1 cellular context compared by ENCODE assay signal in genomic region chr17:80991645-80992076, GRCh38.
TF ChIP-seq lines count a peak whose summit lies in the region.

TSS of gene CHMP6 (plus strand) at chr17:80991841. CDS start at chr17:80991919, 78 bp downstream.

TF ChIP-seq in HepG2, 621 proteins besides CTCF, POLR2A, EP300 and RAD21 (continued from another document and continues in another):
- TF ChIP-seq, protein P1, sequence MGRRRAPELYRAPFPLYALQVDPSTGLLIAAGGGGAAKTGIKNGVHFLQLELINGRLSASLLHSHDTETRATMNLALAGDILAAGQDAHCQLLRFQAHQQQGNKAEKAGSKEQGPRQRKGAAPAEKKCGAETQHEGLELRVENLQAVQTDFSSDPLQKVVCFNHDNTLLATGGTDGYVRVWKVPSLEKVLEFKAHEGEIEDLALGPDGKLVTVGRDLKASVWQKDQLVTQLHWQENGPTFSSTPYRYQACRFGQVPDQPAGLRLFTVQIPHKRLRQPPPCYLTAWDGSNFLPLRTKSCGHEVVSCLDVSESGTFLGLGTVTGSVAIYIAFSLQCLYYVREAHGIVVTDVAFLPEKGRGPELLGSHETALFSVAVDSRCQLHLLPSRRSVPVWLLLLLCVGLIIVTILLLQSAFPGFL (CRISPR knock-in tag; IDR thresholded peaks at IDR 0.05) = no peak
- TF ChIP-seq DMTF1 (CRISPR knock-in tag; IDR thresholded peaks at IDR 0.05) = no peak
- TF ChIP-seq ZNF644 (CRISPR knock-in tag; IDR thresholded peaks at IDR 0.05; ENCODE audit: low read depth) = no peak
- peak; percentile 79; the same call in 1 of the 2 replicates for TF ChIP-seq ZNF816 (CRISPR knock-in tag; IDR thresholded peaks at IDR 0.05; ENCODE audit: borderline replicate concordance)
- no peak for TF ChIP-seq ATF7 (IDR thresholded peaks at IDR 0.05)
- TF ChIP-seq ATF7 (CRISPR knock-in tag; IDR thresholded peaks at IDR 0.05) = no peak; the same call in 1 of the 2 replicates
- no peak for TF ChIP-seq KLF9 (CRISPR knock-in tag; IDR thresholded peaks at IDR 0.05; ENCODE audit: low read depth)
- TF ChIP-seq U2AF1 (optimal IDR thresholded peaks at IDR 0.05; ENCODE audit: low read depth, low read length) = no peak
- no peak for TF ChIP-seq DMAP1 (CRISPR knock-in tag; IDR thresholded peaks at IDR 0.05)
- TF ChIP-seq CEBPB (IDR thresholded peaks at IDR 0.05; ENCODE audit: borderline replicate concordance, low read depth, low read length) = no peak
- TF ChIP-seq YEATS4 (CRISPR knock-in tag; IDR thresholded peaks at IDR 0.05; ENCODE audit: borderline replicate concordance) = no peak
- TF ChIP-seq RARG (CRISPR knock-in tag; IDR thresholded peaks at IDR 0.05; ENCODE audit: low read depth) = no peak
- TF ChIP-seq ZNF264 (CRISPR knock-in tag; IDR thresholded peaks at IDR 0.05) = no peak
- TF ChIP-seq, protein P2, sequence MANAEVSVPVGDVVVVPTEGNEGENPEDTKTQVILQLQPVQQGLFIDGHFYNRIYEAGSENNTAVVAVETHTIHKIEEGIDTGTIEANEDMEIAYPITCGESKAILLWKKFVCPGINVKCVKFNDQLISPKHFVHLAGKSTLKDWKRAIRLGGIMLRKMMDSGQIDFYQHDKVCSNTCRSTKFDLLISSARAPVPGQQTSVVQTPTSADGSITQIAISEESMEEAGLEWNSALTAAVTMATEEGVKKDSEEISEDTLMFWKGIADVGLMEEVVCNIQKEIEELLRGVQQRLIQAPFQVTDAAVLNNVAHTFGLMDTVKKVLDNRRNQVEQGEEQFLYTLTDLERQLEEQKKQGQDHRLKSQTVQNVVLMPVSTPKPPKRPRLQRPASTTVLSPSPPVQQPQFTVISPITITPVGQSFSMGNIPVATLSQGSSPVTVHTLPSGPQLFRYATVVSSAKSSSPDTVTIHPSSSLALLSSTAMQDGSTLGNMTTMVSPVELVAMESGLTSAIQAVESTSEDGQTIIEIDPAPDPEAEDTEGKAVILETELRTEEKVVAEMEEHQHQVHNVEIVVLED (CRISPR knock-in tag; IDR thresholded peaks at IDR 0.05; ENCODE audit: borderline replicate concordance) = no peak
- TF ChIP-seq ZNF17 (CRISPR knock-in tag; IDR thresholded peaks at IDR 0.05) = no peak
- peak; percentile 73 for TF ChIP-seq ZFX (CRISPR knock-in tag; IDR thresholded peaks at IDR 0.05; ENCODE audit: low read depth)
- TF ChIP-seq SALL2 (CRISPR knock-in tag; IDR thresholded peaks at IDR 0.05) = no peak; the same call in none of the 2 replicates
- no peak; the same call in 1 of the 2 replicates for TF ChIP-seq ZNF761 (CRISPR knock-in tag; conservative IDR thresholded peaks at IDR 0.05)
- TF ChIP-seq, protein P3, sequence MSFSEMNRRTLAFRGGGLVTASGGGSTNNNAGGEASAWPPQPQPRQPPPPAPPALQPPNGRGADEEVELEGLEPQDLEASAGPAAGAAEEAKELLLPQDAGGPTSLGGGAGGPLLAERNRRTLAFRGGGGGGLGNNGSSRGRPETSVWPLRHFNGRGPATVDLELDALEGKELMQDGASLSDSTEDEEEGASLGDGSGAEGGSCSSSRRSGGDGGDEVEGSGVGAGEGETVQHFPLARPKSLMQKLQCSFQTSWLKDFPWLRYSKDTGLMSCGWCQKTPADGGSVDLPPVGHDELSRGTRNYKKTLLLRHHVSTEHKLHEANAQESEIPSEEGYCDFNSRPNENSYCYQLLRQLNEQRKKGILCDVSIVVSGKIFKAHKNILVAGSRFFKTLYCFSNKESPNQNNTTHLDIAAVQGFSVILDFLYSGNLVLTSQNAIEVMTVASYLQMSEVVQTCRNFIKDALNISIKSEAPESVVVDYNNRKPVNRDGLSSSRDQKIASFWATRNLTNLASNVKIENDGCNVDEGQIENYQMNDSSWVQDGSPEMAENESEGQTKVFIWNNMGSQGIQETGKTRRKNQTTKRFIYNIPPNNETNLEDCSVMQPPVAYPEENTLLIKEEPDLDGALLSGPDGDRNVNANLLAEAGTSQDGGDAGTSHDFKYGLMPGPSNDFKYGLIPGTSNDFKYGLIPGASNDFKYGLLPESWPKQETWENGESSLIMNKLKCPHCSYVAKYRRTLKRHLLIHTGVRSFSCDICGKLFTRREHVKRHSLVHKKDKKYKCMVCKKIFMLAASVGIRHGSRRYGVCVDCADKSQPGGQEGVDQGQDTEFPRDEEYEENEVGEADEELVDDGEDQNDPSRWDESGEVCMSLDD (CRISPR knock-in tag; IDR thresholded peaks at IDR 0.05; ENCODE audit: borderline replicate concordance) = no peak
- no peak for TF ChIP-seq HNF4A (CRISPR knock-in tag; IDR thresholded peaks at IDR 0.05)
- no peak for TF ChIP-seq DNMT3B (CRISPR knock-in tag; conservative IDR thresholded peaks at IDR 0.05)
- TF ChIP-seq CEBPG (CRISPR knock-in tag; IDR thresholded peaks at IDR 0.05) = no peak
- TF ChIP-seq, protein P4, sequence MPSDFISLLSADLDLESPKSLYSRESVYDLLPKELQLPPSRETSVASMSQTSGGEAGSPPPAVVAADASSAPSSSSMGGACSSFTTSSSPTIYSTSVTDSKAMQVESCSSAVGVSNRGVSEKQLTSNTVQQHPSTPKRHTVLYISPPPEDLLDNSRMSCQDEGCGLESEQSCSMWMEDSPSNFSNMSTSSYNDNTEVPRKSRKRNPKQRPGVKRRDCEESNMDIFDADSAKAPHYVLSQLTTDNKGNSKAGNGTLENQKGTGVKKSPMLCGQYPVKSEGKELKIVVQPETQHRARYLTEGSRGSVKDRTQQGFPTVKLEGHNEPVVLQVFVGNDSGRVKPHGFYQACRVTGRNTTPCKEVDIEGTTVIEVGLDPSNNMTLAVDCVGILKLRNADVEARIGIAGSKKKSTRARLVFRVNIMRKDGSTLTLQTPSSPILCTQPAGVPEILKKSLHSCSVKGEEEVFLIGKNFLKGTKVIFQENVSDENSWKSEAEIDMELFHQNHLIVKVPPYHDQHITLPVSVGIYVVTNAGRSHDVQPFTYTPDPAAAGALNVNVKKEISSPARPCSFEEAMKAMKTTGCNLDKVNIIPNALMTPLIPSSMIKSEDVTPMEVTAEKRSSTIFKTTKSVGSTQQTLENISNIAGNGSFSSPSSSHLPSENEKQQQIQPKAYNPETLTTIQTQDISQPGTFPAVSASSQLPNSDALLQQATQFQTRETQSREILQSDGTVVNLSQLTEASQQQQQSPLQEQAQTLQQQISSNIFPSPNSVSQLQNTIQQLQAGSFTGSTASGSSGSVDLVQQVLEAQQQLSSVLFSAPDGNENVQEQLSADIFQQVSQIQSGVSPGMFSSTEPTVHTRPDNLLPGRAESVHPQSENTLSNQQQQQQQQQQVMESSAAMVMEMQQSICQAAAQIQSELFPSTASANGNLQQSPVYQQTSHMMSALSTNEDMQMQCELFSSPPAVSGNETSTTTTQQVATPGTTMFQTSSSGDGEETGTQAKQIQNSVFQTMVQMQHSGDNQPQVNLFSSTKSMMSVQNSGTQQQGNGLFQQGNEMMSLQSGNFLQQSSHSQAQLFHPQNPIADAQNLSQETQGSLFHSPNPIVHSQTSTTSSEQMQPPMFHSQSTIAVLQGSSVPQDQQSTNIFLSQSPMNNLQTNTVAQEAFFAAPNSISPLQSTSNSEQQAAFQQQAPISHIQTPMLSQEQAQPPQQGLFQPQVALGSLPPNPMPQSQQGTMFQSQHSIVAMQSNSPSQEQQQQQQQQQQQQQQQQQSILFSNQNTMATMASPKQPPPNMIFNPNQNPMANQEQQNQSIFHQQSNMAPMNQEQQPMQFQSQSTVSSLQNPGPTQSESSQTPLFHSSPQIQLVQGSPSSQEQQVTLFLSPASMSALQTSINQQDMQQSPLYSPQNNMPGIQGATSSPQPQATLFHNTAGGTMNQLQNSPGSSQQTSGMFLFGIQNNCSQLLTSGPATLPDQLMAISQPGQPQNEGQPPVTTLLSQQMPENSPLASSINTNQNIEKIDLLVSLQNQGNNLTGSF (CRISPR knock-in tag; IDR thresholded peaks at IDR 0.05) = no peak
- no peak for TF ChIP-seq SMARCE1 (IDR thresholded peaks at IDR 0.05; ENCODE audit: borderline replicate concordance)
- no peak for TF ChIP-seq ZNF230 (CRISPR knock-in tag; IDR thresholded peaks at IDR 0.05)
- TF ChIP-seq ZNF180 (CRISPR knock-in tag; IDR thresholded peaks at IDR 0.05; ENCODE audit: borderline replicate concordance, low read depth) = no peak
- TF ChIP-seq ZNF619 (CRISPR knock-in tag; IDR thresholded peaks at IDR 0.05) = 0 out of 2 replicates have a peak, but pooled peaks have one; percentile 23
- no peak for TF ChIP-seq JUN (CRISPR knock-in tag; IDR thresholded peaks at IDR 0.05)
- TF ChIP-seq, protein P5, sequence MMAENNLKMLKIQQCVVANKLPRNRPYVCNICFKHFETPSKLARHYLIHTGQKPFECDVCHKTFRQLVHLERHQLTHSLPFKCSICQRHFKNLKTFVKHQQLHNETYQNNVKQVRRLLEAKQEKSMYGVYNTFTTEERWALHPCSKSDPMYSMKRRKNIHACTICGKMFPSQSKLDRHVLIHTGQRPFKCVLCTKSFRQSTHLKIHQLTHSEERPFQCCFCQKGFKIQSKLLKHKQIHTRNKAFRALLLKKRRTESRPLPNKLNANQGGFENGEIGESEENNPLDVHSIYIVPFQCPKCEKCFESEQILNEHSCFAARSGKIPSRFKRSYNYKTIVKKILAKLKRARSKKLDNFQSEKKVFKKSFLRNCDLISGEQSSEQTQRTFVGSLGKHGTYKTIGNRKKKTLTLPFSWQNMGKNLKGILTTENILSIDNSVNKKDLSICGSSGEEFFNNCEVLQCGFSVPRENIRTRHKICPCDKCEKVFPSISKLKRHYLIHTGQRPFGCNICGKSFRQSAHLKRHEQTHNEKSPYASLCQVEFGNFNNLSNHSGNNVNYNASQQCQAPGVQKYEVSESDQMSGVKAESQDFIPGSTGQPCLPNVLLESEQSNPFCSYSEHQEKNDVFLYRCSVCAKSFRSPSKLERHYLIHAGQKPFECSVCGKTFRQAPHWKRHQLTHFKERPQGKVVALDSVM (CRISPR knock-in tag; IDR thresholded peaks at IDR 0.05) = peak; percentile 30; the same call in 1 of the 2 replicates
- TF ChIP-seq ZNF451 (CRISPR knock-in tag; IDR thresholded peaks at IDR 0.05) = peak; percentile 80
- no peak for TF ChIP-seq ZNF460 (CRISPR knock-in tag; IDR thresholded peaks at IDR 0.05; ENCODE audit: borderline replicate concordance)
- peak; percentile 60; the same call in 1 of the 2 replicates for TF ChIP-seq ZNF24 (IDR thresholded peaks at IDR 0.05)
- no peak for TF ChIP-seq ZNF136 (CRISPR knock-in tag; IDR thresholded peaks at IDR 0.05; ENCODE audit: low read depth)
- TF ChIP-seq MIXL1 (CRISPR knock-in tag; IDR thresholded peaks at IDR 0.05) = no peak
- TF ChIP-seq NCOR1 (IDR thresholded peaks at IDR 0.05; ENCODE audit: borderline replicate concordance, low read length) = no peak
- 0 out of 2 replicates have a peak, but pooled peaks have one; percentile 43 for TF ChIP-seq ZNF547 (CRISPR knock-in tag; IDR thresholded peaks at IDR 0.05)
- peak; percentile 21 for TF ChIP-seq AGO2 (optimal IDR thresholded peaks at IDR 0.05; ENCODE audit: low read depth, low read length)
- TF ChIP-seq, protein P6, sequence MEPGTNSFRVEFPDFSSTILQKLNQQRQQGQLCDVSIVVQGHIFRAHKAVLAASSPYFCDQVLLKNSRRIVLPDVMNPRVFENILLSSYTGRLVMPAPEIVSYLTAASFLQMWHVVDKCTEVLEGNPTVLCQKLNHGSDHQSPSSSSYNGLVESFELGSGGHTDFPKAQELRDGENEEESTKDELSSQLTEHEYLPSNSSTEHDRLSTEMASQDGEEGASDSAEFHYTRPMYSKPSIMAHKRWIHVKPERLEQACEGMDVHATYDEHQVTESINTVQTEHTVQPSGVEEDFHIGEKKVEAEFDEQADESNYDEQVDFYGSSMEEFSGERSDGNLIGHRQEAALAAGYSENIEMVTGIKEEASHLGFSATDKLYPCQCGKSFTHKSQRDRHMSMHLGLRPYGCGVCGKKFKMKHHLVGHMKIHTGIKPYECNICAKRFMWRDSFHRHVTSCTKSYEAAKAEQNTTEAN (CRISPR knock-in tag; conservative IDR thresholded peaks at IDR 0.05) = no peak
- TF ChIP-seq ZKSCAN8 (CRISPR knock-in tag; IDR thresholded peaks at IDR 0.05; ENCODE audit: borderline replicate concordance) = no peak
- TF ChIP-seq ZNF782 (CRISPR knock-in tag; IDR thresholded peaks at IDR 0.05; ENCODE audit: borderline replicate concordance) = no peak
- TF ChIP-seq MIER2 (CRISPR knock-in tag; IDR thresholded peaks at IDR 0.05) = no peak
- TF ChIP-seq MIER3 (CRISPR knock-in tag; IDR thresholded peaks at IDR 0.05; ENCODE audit: borderline replicate concordance) = no peak
- TF ChIP-seq ZNF589 (CRISPR knock-in tag; conservative IDR thresholded peaks at IDR 0.05) = no peak
- TF ChIP-seq ZNF777 (CRISPR knock-in tag; IDR thresholded peaks at IDR 0.05) = no peak; the same call in 1 of the 2 replicates
- no peak for TF ChIP-seq ZBTB20 (CRISPR knock-in tag; IDR thresholded peaks at IDR 0.05; ENCODE audit: borderline replicate concordance, low read depth)
- peak; percentile 55; the same call in 1 of the 2 replicates for TF ChIP-seq ESRRA (CRISPR knock-in tag; IDR thresholded peaks at IDR 0.05; ENCODE audit: low read depth)
- peak; percentile 40 for TF ChIP-seq ZNF563 (CRISPR knock-in tag; IDR thresholded peaks at IDR 0.05)
- 0 out of 2 replicates have a peak, but pooled peaks have one; percentile 1 for TF ChIP-seq ZZZ3 (CRISPR knock-in tag; IDR thresholded peaks at IDR 0.05; ENCODE audit: borderline replicate concordance)
- TF ChIP-seq CHD2 (IDR thresholded peaks at IDR 0.05; ENCODE audit: low read depth, low read length) = no peak
- no peak for TF ChIP-seq ZUFSP (CRISPR knock-in tag; IDR thresholded peaks at IDR 0.05; ENCODE audit: borderline replicate concordance)
- TF ChIP-seq ZNF878 (CRISPR knock-in tag; IDR thresholded peaks at IDR 0.05) = no peak
- no peak for TF ChIP-seq NPAS2 (CRISPR knock-in tag; IDR thresholded peaks at IDR 0.05; ENCODE audit: borderline replicate concordance)
- TF ChIP-seq ZNF232 (CRISPR knock-in tag; IDR thresholded peaks at IDR 0.05; ENCODE audit: borderline replicate concordance) = no peak
